In genomic region chr1:37595440-37596181, GRCh38 we compare ENCODE assay signal across 8 cellular contexts. TPM values are rescaled to one million over a fixed set of nuclear protein-coding genes. Genes with fewer than 3 reads are reported as not detected.
DNase-seq lines count a peak whose midpoint lies in the region; ATAC-seq and TF ChIP-seq lines count a peak whose summit lies in the region.

TSS of gene GNL2 (minus strand) at chr1:37595937. CDS start at chr1:37595822, 115 bp downstream.

- TF ChIP-seq CTCF in GM10248 (IDR thresholded peaks at IDR 0.05; ENCODE audit: control extremely low read depth, extremely low read depth, low read depth, missing control alignments) (no peak), glutamatergic neuron (IDR thresholded peaks at IDR 0.05; ENCODE audit: partially characterized antibody, unreplicated experiment) (no peak), osteocyte (IDR thresholded peaks at IDR 0.05) (no peak)

- WGBS in thymus, result under 1% methylated on average over 51 of the region's 51 CpGs

- peak; percentile 98 for ATAC-seq in HG02623 (IDR thresholded peaks at IDR 0.05; ENCODE audit: unreplicated experiment)

- H3K4me3 Mint-ChIP-seq in activated naive CD8-positive, alpha-beta T cell treated with anti-CD3 and anti-CD28 coated beads for 36 hours, result peak within 1 kb of the TSS; percentile 97
- peak within 1 kb of the TSS; percentile 97 for H3K4me3 Mint-ChIP-seq in glutamatergic neuron (ENCODE audit: unreplicated experiment)
- H3K4me3 Mint-ChIP-seq in osteocyte (ENCODE audit: unreplicated experiment), result peak within 1 kb of the TSS; percentile 99

- peak within 1 kb of the TSS; percentile 92 for H3K27ac ChIP-seq in thymus (ENCODE audit: low read depth)

- POLR2A ChIA-PET in GM10248 (lab: Yijun Ruan, JAX), result interaction anchor here (1.1 kb wide), 1 partner anchor 95 kb away, joined by 5 read pairs; a partner anchor contains a TSS

- no peaks in the 10 kb centered on the region for H3K27me3 ChIP-seq in thymus (ENCODE audit: control insufficient read depth, insufficient read depth)

- peaks cover 8% of the 10 kb centered on the region for H3K36me3 ChIP-seq in thymus (ENCODE audit: control insufficient read depth, insufficient read depth)

- DNase-seq in GM10248 (ENCODE audit: extremely low spot score), result peak; percentile 99
- peak; percentile 96 for DNase-seq in NCI-H1105 (lab: John Stamatoyannopoulos, UW)
- peak; percentile 88 for DNase-seq in SKM-1 treated with dmso at 0.1 percent for 144 hours (lab: John Stamatoyannopoulos, UW; ENCODE audit: unreplicated experiment)
- peak; percentile 98 for DNase-seq in activated naive CD8-positive, alpha-beta T cell treated with anti-CD3 and anti-CD28 coated beads for 36 hours
- peak; percentile 98 for DNase-seq in glutamatergic neuron
- DNase-seq in osteocyte (ENCODE audit: extremely low spot score, unreplicated experiment), result peak; percentile 99

- H3K9me3 Mint-ChIP-seq in activated naive CD8-positive, alpha-beta T cell treated with anti-CD3 and anti-CD28 coated beads for 36 hours, result no peaks in the 10 kb centered on the region
- no peaks in the 10 kb centered on the region for H3K9me3 Mint-ChIP-seq in glutamatergic neuron (ENCODE audit: unreplicated experiment)
- no peaks in the 10 kb centered on the region for H3K9me3 Mint-ChIP-seq in osteocyte (ENCODE audit: unreplicated experiment)

- peaks cover 8% of the 10 kb centered on the region for H3K4me1 ChIP-seq in thymus (ENCODE audit: control insufficient read depth, insufficient read depth, low read length)

- H3K27ac Mint-ChIP-seq in activated naive CD8-positive, alpha-beta T cell treated with anti-CD3 and anti-CD28 coated beads for 36 hours, result peak within 1 kb of the TSS; percentile 99
- H3K27ac Mint-ChIP-seq in glutamatergic neuron (ENCODE audit: unreplicated experiment) (peak within 1 kb of the TSS; percentile 59), osteocyte (ENCODE audit: unreplicated experiment) (peak within 1 kb of the TSS; percentile 98)

- no peaks in the 10 kb centered on the region for H3K27me3 Mint-ChIP-seq in activated naive CD8-positive, alpha-beta T cell treated with anti-CD3 and anti-CD28 coated beads for 36 hours
- H3K27me3 Mint-ChIP-seq in glutamatergic neuron (ENCODE audit: unreplicated experiment), result peaks cover 4% of the 10 kb centered on the region
- H3K27me3 Mint-ChIP-seq in osteocyte (ENCODE audit: unreplicated experiment), result peaks cover 3% of the 10 kb centered on the region

- CTCF ChIA-PET in GM10248 (lab: Yijun Ruan, JAX), result interaction anchor here (0.7 to 16.0 kb wide), 6 partner anchors 10 to 264 kb away, joined by 3 to 359 read pairs (median 4); partner anchors contain the start of genes MEAF6 and MTF1

- H3K4me1 Mint-ChIP-seq in activated naive CD8-positive, alpha-beta T cell treated with anti-CD3 and anti-CD28 coated beads for 36 hours, result peaks cover 30% of the 10 kb centered on the region
- no peaks in the 10 kb centered on the region for H3K4me1 Mint-ChIP-seq in glutamatergic neuron (ENCODE audit: low read depth, unreplicated experiment)
- peaks cover 30% of the 10 kb centered on the region for H3K4me1 Mint-ChIP-seq in osteocyte (ENCODE audit: unreplicated experiment)

- H3K4me3 ChIP-seq in thymus (ENCODE audit: low read length), result peak within 1 kb of the TSS; percentile 93

- no peaks in the 10 kb centered on the region for H3K9me3 ChIP-seq in thymus (ENCODE audit: control insufficient read depth)

- H3K36me3 Mint-ChIP-seq in activated naive CD8-positive, alpha-beta T cell treated with anti-CD3 and anti-CD28 coated beads for 36 hours, result peaks cover 22% of the 10 kb centered on the region
- H3K36me3 Mint-ChIP-seq in glutamatergic neuron (ENCODE audit: unreplicated experiment), result no peaks in the 10 kb centered on the region
- H3K36me3 Mint-ChIP-seq in osteocyte (ENCODE audit: unreplicated experiment), result peaks cover 13% of the 10 kb centered on the region

RNA-seq across cellular contexts. Expression of gene GNL2, which starts in this region (rescaled TPM):
- total RNA-seq in activated naive CD8-positive, alpha-beta T cell treated with anti-CD3 and anti-CD28 coated beads for 36 hours, result 100 to 1,000 TPM in 1 of 2 experiments, 10 to 100 TPM in 1; 95.8 to 101 TPM
- total RNA-seq in glutamatergic neuron (ENCODE audit: unreplicated experiment) (50.0 TPM), osteocyte (49.2 and 52.3 TPM in 2 replicates)
- polyA plus RNA-seq in thymus, result 56.6 TPM

Comparison
In these comparisons a context has a peak if more than half of its experiments do, and no peak if none do; other contexts are left out.
1. Peak in every context shown above with its lines: DNase-seq, ATAC-seq, H3K4me3 ChIP-seq and H3K27ac ChIP-seq.